ENCODE assay signal across 2 cellular contexts in genomic region chr1:6220236-6220635, GRCh38.
TF ChIP-seq lines count a peak whose summit lies in the region.

No MANE protein-coding gene starts in this region.

TF ChIP-seq in SK-N-SH treated with all-trans-retinoic acid at 6 μM for 48 hours, 23 proteins besides CTCF, POLR2A, EP300 and RAD21:
- TF ChIP-seq TCF4 (CRISPR knock-in tag; IDR thresholded peaks at IDR 0.05; ENCODE audit: borderline replicate concordance) (no peak), RARB (CRISPR knock-in tag; IDR thresholded peaks at IDR 0.05) (no peak), GLIS3 (CRISPR knock-in tag; IDR thresholded peaks at IDR 0.05) (no peak), PPARA (CRISPR knock-in tag; IDR thresholded peaks at IDR 0.05; ENCODE audit: borderline replicate concordance) (no peak), ISL1 (CRISPR knock-in tag; IDR thresholded peaks at IDR 0.05) (no peak), BACH2 (CRISPR knock-in tag; IDR thresholded peaks at IDR 0.05; ENCODE audit: borderline replicate concordance) (no peak), ZFP3 (CRISPR knock-in tag; IDR thresholded peaks at IDR 0.05) (no peak), TOX (CRISPR knock-in tag; IDR thresholded peaks at IDR 0.05; ENCODE audit: borderline replicate concordance) (no peak)

TF ChIP-seq in SK-N-SH, 30 proteins besides CTCF, POLR2A, EP300 and RAD21:
- no peak for TF ChIP-seq MXI1 (IDR thresholded peaks at IDR 0.05; ENCODE audit: low read depth, low read length)
- TF ChIP-seq MAX (IDR thresholded peaks at IDR 0.05; ENCODE audit: low read depth) = no peak
- no peak for TF ChIP-seq RXRA (IDR thresholded peaks at IDR 0.05; ENCODE audit: borderline replicate concordance, low read depth)
- TF ChIP-seq FOSL2 (IDR thresholded peaks at IDR 0.05; ENCODE audit: borderline replicate concordance, low read depth) = no peak
- TF ChIP-seq USF1 (IDR thresholded peaks at IDR 0.05; ENCODE audit: borderline replicate concordance, low read depth) = no peak
- TF ChIP-seq SMC3 (IDR thresholded peaks at IDR 0.05; ENCODE audit: low read depth, low read length) = no peak
- TF ChIP-seq PBX3 (IDR thresholded peaks at IDR 0.05) = no peak
- TF ChIP-seq ZBTB33 (IDR thresholded peaks at IDR 0.05; ENCODE audit: borderline replicate concordance, low read depth) = no peak
- no peak for TF ChIP-seq NFIC (IDR thresholded peaks at IDR 0.05; ENCODE audit: borderline replicate concordance)
- TF ChIP-seq EZH2phosphoT487 (IDR thresholded peaks at IDR 0.05; ENCODE audit: borderline replicate concordance, low read depth) = no peak
- TF ChIP-seq USF2 (IDR thresholded peaks at IDR 0.05; ENCODE audit: borderline replicate concordance, low read depth, low read length) = no peak
